In the genomic region with DNA sequence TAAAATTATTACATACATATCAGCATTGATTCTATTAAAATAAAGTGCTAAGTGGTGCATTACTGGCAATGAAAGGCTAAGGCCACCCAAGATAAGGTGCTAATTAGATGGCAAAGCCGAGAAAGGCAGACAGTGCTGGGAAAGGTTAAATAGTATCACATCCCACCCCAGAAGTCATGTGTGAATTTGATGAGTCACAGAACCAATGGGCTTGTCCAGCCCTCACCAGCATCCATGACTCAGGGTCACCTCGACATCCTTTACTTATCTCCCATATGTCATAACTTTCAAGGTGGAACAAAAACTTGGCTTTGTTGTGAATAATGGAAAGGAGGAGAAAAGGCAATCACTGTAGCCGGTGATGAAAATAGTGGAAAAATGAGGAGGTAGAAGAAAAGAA, we compare ENCODE assay signal across 15 cellular contexts.
A peak's percentile ranks its signal among the peaks of the same experiment; 100 is the strongest.
DNase-seq lines count a peak whose midpoint lies in the region; ATAC-seq, FAIRE-seq and TF ChIP-seq lines count a peak whose summit lies in the region.
"Had no signal": no experiment of that assay in that cellular context is flagged by ENCODE, and none has a peak within 500 bp of the region (broad histone marks: within the 10 kb centered on the region; RNA-seq: fewer than 3 reads in every experiment).

No MANE protein-coding gene starts in this region.

- peak overlapping the region; percentile 89 for H3K27ac ChIP-seq in PC-9
- H3K27ac ChIP-seq in endothelial cell of umbilical vein (ENCODE audit: insufficient read depth, low read depth, low read length) = no peak overlapping the region
- H3K27ac ChIP-seq: body of pancreas, Peyer's patch had no signal

- no peaks in the 10 kb centered on the region for H3K9me1 ChIP-seq in endothelial cell of umbilical vein (replicated peaks; ENCODE audit: control insufficient read depth, extremely low read depth, insufficient read depth, low read length)

- H3K9ac ChIP-seq in endothelial cell of umbilical vein (replicated peaks; ENCODE audit: extremely low read depth, insufficient read depth, low read length) = no peak overlapping the region

- no peaks in the 10 kb centered on the region for H4K20me1 ChIP-seq in PC-9 (ENCODE audit: insufficient read depth)
- no peaks in the 10 kb centered on the region for H4K20me1 ChIP-seq in endothelial cell of umbilical vein (replicated peaks; ENCODE audit: control insufficient read depth, extremely low read depth, insufficient read depth, low read length)

- H3K4me3 ChIP-seq in PC-9 (no peak overlapping the region), endothelial cell of umbilical vein (replicated peaks in 1 of 3; ENCODE audit: insufficient read depth in 1 of 3, low read depth in 1 of 3, low read length in 3 of 3) (no peak overlapping the region)
- H3K4me3 ChIP-seq: body of pancreas, Peyer's patch had no signal

- POLR2A ChIA-PET in PC-9 (lab: Charles Lee; ENCODE audit: unreplicated experiment) = no interaction called here
- POLR2A ChIA-PET in endothelial cell of umbilical vein (lab: Charles Lee) = no interaction called here

- H3K36me3 ChIP-seq in PC-9 (ENCODE audit: low read depth) (no peaks in the 10 kb centered on the region), endothelial cell of umbilical vein (ENCODE audit: control insufficient read depth in 2 of 2, extremely low read depth in 1 of 2, insufficient read depth in 2 of 2, low read length in 2 of 2) (no peaks in the 10 kb centered on the region)
- H3K36me3 ChIP-seq: Peyer's patch had no signal

- no peaks in the 10 kb centered on the region for H3K9me2 ChIP-seq in PC-9 (ENCODE audit: insufficient read depth)

- BruUV-seq in PC-9 (replicated peaks; lab: Mats Ljungman, UMichigan) (no TSS peak), endothelial cell of umbilical vein (replicated peaks; lab: Mats Ljungman, UMichigan) (no TSS peak)

- no peaks in the 10 kb centered on the region for H3K9me3 ChIP-seq in PC-9 (ENCODE audit: insufficient read depth, low read depth)
- H3K9me3 ChIP-seq in endothelial cell of umbilical vein (replicated peaks; ENCODE audit: control insufficient read depth, insufficient read depth, low read length) = no peaks in the 10 kb centered on the region
- H3K9me3 ChIP-seq: body of pancreas, Peyer's patch had no signal

- TF ChIP-seq CTCF in PC-9 (conservative IDR thresholded peaks at IDR 0.05) = no peak
- TF ChIP-seq CTCF in endothelial cell of umbilical vein (IDR thresholded peaks at IDR 0.05; ENCODE audit: extremely low read depth in 1 of 2, insufficient read depth in 1 of 2, low read depth in 1 of 2, low read length in 2 of 2) = no peak
- no peak for TF ChIP-seq CTCF in omental fat pad (IDR thresholded peaks at IDR 0.05)

- CTCF ChIA-PET in PC-9 (lab: Charles Lee) (interaction anchor here (0.6 kb wide), 1 partner anchor 1738 kb away, joined by 4 read pairs; no protein-coding TSS in a partner anchor), endothelial cell of umbilical vein (lab: Charles Lee) (interaction anchor here (0.8 kb wide), 1 partner anchor 28 kb away, joined by 3 read pairs; no protein-coding TSS in a partner anchor)

- DNase-seq in GM04504 (ENCODE audit: low read depth) (peak; percentile 17), PC-9 (peak; percentile 68 to 84), endothelial cell of umbilical vein (ENCODE audit: low read depth, low spot score) (no peak), omental fat pad (ENCODE audit: low spot score) (no peak), KG1 (lab: John Stamatoyannopoulos, UW) (no peak), frontal cortex (ENCODE audit: low spot score in 2 of 2) (no peak), SK-N-DZ (ENCODE audit: low spot score) (no peak)
- DNase-seq: activated CD4-positive, alpha-beta T cell treated with anti-CD3 and anti-CD28 coated beads, Interleukin-2, amount 50 U/mL, for 1 hour; body of pancreas; NCI-H1436; NCI-H524 treated with DMSO at 0.1 percent for 48 hours; Peyer's patch; substantia nigra; T-helper 9 cell had no signal

- H2AFZ ChIP-seq in PC-9 (no peak overlapping the region), endothelial cell of umbilical vein (ENCODE audit: low read depth, low read length) (no peak overlapping the region)

- no peaks in the 10 kb centered on the region for H3K27me3 ChIP-seq in PC-9 (ENCODE audit: insufficient read depth, low read depth)
- no peaks in the 10 kb centered on the region for H3K27me3 ChIP-seq in endothelial cell of umbilical vein (ENCODE audit: control insufficient read depth in 2 of 2, insufficient read depth in 2 of 2, low read length in 2 of 2)
- H3K27me3 ChIP-seq: body of pancreas, Peyer's patch had no signal

- FAIRE-seq in endothelial cell of umbilical vein (lab: Jason Lieb, UNC) = no peak
- no peak for FAIRE-seq in frontal cortex (lab: Jason Lieb, UNC)

- H3F3A ChIP-seq in PC-9 (ENCODE audit: insufficient read depth, low read depth) = peaks cover 18% of the 10 kb centered on the region

- peaks cover 52% of the 10 kb centered on the region for H3K4me1 ChIP-seq in PC-9 (replicated peaks; ENCODE audit: insufficient read depth)
- H3K4me1 ChIP-seq in endothelial cell of umbilical vein (ENCODE audit: control insufficient read depth, extremely low read depth, insufficient read depth, low read length) = no peaks in the 10 kb centered on the region
- H3K4me1 ChIP-seq: body of pancreas, Peyer's patch had no signal

- no peaks in the 10 kb centered on the region for H3K79me2 ChIP-seq in PC-9 (ENCODE audit: low read depth)
- H3K79me2 ChIP-seq in endothelial cell of umbilical vein (ENCODE audit: control insufficient read depth, insufficient read depth, low read length) = no peaks in the 10 kb centered on the region

- dilution Hi-C loops in endothelial cell of umbilical vein (cut with MboI; ENCODE audit: extremely low pct_ligation_motif_present, low sequenced_read_pairs) = no loop called here

- intact Hi-C loops in PC-9 (cut with micrococcal nuclease; ENCODE audit: unreplicated experiment) = loop anchor here (2.0 kb wide), 1 partner anchor 22 kb away; no protein-coding TSS in a partner anchor
- intact Hi-C loops in endothelial cell of umbilical vein (cut with micrococcal nuclease) = no loop called here

- no peak for TF ChIP-seq POLR2A in endothelial cell of umbilical vein (IDR thresholded peaks at IDR 0.05; ENCODE audit: low read depth, low read length)

- ATAC-seq in omental fat pad (ENCODE audit: low FRiP score) (peak; percentile 72), HG03108 (IDR thresholded peaks at IDR 0.05; ENCODE audit: unreplicated experiment) (no peak)
- ATAC-seq: body of pancreas had no signal

- H3K4me2 ChIP-seq in PC-9 (peak overlapping the region; percentile 60), endothelial cell of umbilical vein (ENCODE audit: insufficient read depth, low read length) (no peak overlapping the region)

TF ChIP-seq in endothelial cell of umbilical vein, 7 proteins besides CTCF, POLR2A, EP300 and RAD21:
- TF ChIP-seq POLR2AphosphoS5 (IDR thresholded peaks at IDR 0.05; ENCODE audit: insufficient read depth, low read depth, low read length) (no peak), FOS (IDR thresholded peaks at IDR 0.05; ENCODE audit: borderline replicate concordance, insufficient read depth, low read length) (peak; percentile 35), JUN (IDR thresholded peaks at IDR 0.05; ENCODE audit: borderline replicate concordance, insufficient read depth, insufficient read length, low read depth) (peak; percentile 14), MYC (IDR thresholded peaks at IDR 0.05; ENCODE audit: low read depth, low read length) (no peak)
TF ChIP-seq in endothelial cell of umbilical vein: peak in this region for 2.

Comparison
In these comparisons a context has a peak if more than half of its experiments do, and no peak if none do; other contexts are left out.
1. DNase-seq: peak in GM04504 (single experiment) and PC-9 (2 of 2); none in endothelial cell of umbilical vein (single experiment), omental fat pad (single experiment), KG1 (single experiment), frontal cortex (0 of 2) and SK-N-DZ (single experiment).